In the genomic region with DNA sequence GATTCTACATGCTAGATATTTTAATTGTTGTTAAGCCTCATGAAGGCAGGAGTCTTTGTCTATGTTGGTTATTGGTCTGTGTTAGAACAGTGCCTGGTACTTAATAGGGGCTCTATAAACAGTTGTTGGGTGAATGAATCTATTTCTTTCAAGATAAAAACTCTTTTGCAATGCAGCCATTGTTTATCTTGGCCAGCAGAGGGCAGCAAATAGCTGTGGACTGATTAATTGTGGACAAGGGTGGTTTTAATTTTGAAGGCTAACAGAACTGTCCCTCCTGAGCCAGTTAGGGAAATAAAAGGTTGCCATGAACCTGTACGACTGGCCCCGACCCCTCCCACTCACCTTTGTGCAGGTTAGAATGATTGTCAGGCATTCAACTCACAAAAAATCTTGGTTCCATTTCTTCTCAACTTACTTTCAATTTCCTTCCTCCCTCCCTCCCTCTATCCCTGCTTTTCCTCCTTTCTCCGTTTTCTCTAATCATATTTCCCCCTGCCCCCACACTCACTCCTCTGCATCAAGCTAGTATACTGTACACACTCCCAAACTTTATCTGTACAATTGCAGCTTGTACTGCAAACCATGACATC, we compare ENCODE assay signal across 8 cellular contexts.
DNase-seq lines count a peak whose midpoint lies in the region; ATAC-seq and TF ChIP-seq lines count a peak whose summit lies in the region.

No MANE protein-coding gene starts in this region.

- DNase-seq in SHP77 (lab: John Stamatoyannopoulos, UW) (peak; percentile 27 to 51), SHP77 treated with DMSO at 0.1 percent for 48 hours (lab: John Stamatoyannopoulos, UW) (no peak), NCI-H1105 (lab: John Stamatoyannopoulos, UW) (peak; percentile 35), T-helper 17 cell (peak in 1 of 3 donors; percentile 16), cardiac fibroblast (ENCODE audit: low read depth in 2 of 2) (peak; percentile 69 to 76), left kidney (ENCODE audit: low read depth, low spot score) (peak; percentile 74)
- DNase-seq in stimulated activated CD4-positive, alpha-beta T cell treated with anti-CD3 and anti-CD28 coated beads, TNF-alpha, amount 100 ng/mL, for 24 hours (ENCODE audit: low read depth in 3 of 3), result peak; percentile 5 to 19 (median 15)

- peak; percentile 78 for TF ChIP-seq CTCF in cardiac fibroblast (IDR thresholded peaks at IDR 0.05; ENCODE audit: low read depth, low read length)

- no peaks in the 10 kb centered on the region for H3K36me3 Mint-ChIP-seq in T-helper 17 cell (ENCODE audit: low read depth)

- H3K27ac Mint-ChIP-seq in T-helper 17 cell, result no peak overlapping the region

- peak overlapping the region; percentile 50 for H3K4me3 Mint-ChIP-seq in T-helper 17 cell

- H3K27me3 Mint-ChIP-seq in T-helper 17 cell, result peaks cover 39% of the 10 kb centered on the region

- H3K9me3 ChIP-seq in T-helper 17 cell (ENCODE audit: control insufficient read depth, low read length, poor library complexity, severe bottlenecking), result no peaks in the 10 kb centered on the region

- peaks cover 4% of the 10 kb centered on the region for H3K4me1 Mint-ChIP-seq in T-helper 17 cell

- H3K4me3 ChIP-seq in cardiac fibroblast (replicated peaks in 1 of 2; ENCODE audit: low read depth in 2 of 2, low read length in 2 of 2), result no peak overlapping the region

- ATAC-seq in T-helper 17 cell, result no peak
- no peak for ATAC-seq in GM21390 (IDR thresholded peaks at IDR 0.05; ENCODE audit: unreplicated experiment)
